ENCODE assay signal across 8 cellular contexts in the genomic region with DNA sequence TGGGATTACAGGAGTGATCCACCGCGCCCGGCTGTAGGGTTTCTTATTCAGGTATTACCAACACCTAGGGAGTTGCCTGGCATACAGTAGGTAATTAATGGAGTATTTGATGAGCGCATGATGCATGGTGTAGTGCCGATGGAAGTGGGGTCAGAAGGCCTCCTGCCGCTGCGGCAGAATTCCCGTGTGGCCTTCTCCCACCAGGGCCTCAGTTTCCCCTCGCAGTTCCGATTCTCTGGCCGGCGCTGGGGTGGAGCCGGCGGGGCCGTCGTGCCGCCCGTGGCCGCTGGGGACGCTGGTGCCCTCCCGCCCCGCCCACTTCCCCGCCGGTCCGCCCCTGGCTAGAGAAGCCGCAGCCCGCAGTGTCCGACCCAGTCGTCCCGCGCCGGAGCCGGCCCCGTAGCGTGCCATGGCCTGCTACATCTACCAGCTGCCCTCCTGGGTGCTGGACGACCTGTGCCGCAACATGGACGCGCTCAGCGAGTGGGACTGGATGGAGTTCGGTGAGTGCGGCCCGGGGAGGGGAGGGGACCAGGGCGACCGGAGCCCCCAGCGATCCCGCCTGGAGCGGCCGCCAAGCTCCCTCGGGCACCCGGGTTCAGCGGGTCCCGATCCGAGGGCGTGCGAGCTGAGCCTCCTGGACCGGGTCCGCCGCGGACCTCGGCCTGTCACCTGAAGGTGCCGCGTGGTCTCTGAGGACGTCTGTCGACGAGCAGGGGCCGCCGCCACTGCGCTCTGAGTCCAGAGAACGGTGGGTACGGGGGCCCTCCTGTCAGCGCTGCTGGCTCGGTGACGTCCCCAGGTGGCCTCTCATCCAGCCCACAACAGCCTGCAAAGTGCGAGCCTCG. TPM values are rescaled to one million over a fixed set of nuclear protein-coding genes. Genes with fewer than 3 reads are reported as not detected.
DNase-seq lines count a peak whose midpoint lies in the region; ATAC-seq and TF ChIP-seq lines count a peak whose summit lies in the region.

A gene with protein sequence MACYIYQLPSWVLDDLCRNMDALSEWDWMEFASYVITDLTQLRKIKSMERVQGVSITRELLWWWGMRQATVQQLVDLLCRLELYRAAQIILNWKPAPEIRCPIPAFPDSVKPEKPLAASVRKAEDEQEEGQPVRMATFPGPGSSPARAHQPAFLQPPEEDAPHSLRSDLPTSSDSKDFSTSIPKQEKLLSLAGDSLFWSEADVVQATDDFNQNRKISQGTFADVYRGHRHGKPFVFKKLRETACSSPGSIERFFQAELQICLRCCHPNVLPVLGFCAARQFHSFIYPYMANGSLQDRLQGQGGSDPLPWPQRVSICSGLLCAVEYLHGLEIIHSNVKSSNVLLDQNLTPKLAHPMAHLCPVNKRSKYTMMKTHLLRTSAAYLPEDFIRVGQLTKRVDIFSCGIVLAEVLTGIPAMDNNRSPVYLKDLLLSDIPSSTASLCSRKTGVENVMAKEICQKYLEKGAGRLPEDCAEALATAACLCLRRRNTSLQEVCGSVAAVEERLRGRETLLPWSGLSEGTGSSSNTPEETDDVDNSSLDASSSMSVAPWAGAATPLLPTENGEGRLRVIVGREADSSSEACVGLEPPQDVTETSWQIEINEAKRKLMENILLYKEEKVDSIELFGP (plus strand): TSS at position 374 of the 848 bp plus-strand sequence. CDS start 36 bp downstream, at position 410.

- intact Hi-C loops in psoas muscle (cut with DNase I) (loop anchor here (5.0 kb wide), 2 partner anchors 58 to 63 kb away; no protein-coding TSS in a partner anchor), uterus (cut with DNase I; ENCODE audit: low total_unique reads) (loop anchor here (10.0 kb wide), 1 partner anchor 50 kb away; no protein-coding TSS in a partner anchor)

- H3K27me3 ChIP-seq in right atrium auricular region (no peaks in the 10 kb centered on the region), psoas muscle (ENCODE audit: insufficient read depth in 3 of 3, low read length in 2 of 3) (no peaks in the 10 kb centered on the region), uterus (no peaks in the 10 kb centered on the region)

- H3K27ac ChIP-seq in angular gyrus (ENCODE audit: low read depth, low read length), result peak within 1 kb of the TSS; percentile 80
- peak within 1 kb of the TSS; percentile 72 to 82 for H3K27ac ChIP-seq in right atrium auricular region
- peak within 1 kb of the TSS; percentile 83 for H3K27ac ChIP-seq in psoas muscle
- H3K27ac ChIP-seq in uterus, result peak within 1 kb of the TSS; percentile 64 to 77

- H3K4me1 ChIP-seq in right atrium auricular region (peaks cover 0 to 4% of the 10 kb centered on the region in 2 donors), psoas muscle (no peaks in the 10 kb centered on the region), uterus (no peaks in the 10 kb centered on the region)

- DNase-seq in Ammon's horn (ENCODE audit: low spot score) (peak; percentile 79), SW480 (ENCODE audit: low spot score) (peak; percentile 21), right atrium auricular region (ENCODE audit: low spot score) (peak; percentile 74), psoas muscle (peak; percentile 76 to 89), uterus (peak; percentile 71 to 73)

- peak; percentile 96 to 98 for TF ChIP-seq CTCF in right atrium auricular region (IDR thresholded peaks at IDR 0.05)
- TF ChIP-seq CTCF in psoas muscle (IDR thresholded peaks at IDR 0.05), result peak; percentile 96
- peak; percentile 74 to 100 (median 82) for TF ChIP-seq CTCF in uterus (IDR thresholded peaks at IDR 0.05)

- H3K36me3 ChIP-seq in right atrium auricular region (no peaks in the 10 kb centered on the region), psoas muscle (ENCODE audit: insufficient read depth in 1 of 2, low read depth in 1 of 2) (peaks cover 0 to 20% of the 10 kb centered on the region in 2 donors), uterus (no peaks in the 10 kb centered on the region)

- H3K4me3 ChIP-seq in right atrium auricular region (peak within 1 kb of the TSS; percentile 70 to 79), psoas muscle (peak within 1 kb of the TSS; percentile 91), uterus (peak within 1 kb of the TSS; percentile 56 to 80)

- ATAC-seq in GM19035 (IDR thresholded peaks at IDR 0.05; ENCODE audit: unreplicated experiment), result peak; percentile 91
- peak; percentile 83 for ATAC-seq in HG03342 (IDR thresholded peaks at IDR 0.05; ENCODE audit: unreplicated experiment)
- ATAC-seq in psoas muscle, result peak; percentile 92 to 97 (median 96)

- WGBS in psoas muscle, 3 donors, result 3 to 5% (median 4%) methylated on average over 62 to 76 of the region's 76 CpGs

- peak; percentile 43 to 64 for TF ChIP-seq POLR2A in uterus (IDR thresholded peaks at IDR 0.05)

- H3K9me3 ChIP-seq in right atrium auricular region (peaks cover 0 to 7% of the 10 kb centered on the region in 2 donors), psoas muscle (no peaks in the 10 kb centered on the region), uterus (no peaks in the 10 kb centered on the region)

RNA-seq across cellular contexts. Expression of the gene that starts here (rescaled TPM):
- total RNA-seq in right atrium auricular region (1 to 10 TPM; 1.1 to 2.8 TPM), psoas muscle (10 to 100 TPM in 2 of 4 donors, 1 to 10 TPM in 2; 3.9 to 21.3 (median 12.8) TPM), uterus (1 to 10 TPM in 3 of 4 donors, under 1 TPM in 1; 0.29 to 8.7 (median 3.7) TPM)
- 10 to 100 TPM in 1 of 3 donors, 1 to 10 TPM in 2; 5.9 to 11.7 (median 9.1) TPM for polyA plus RNA-seq in psoas muscle

Comparison
In these comparisons a context has a peak if more than half of its experiments do, and no peak if none do; other contexts are left out.
1. Peak in every context shown above with its lines: DNase-seq, ATAC-seq, H3K4me3 ChIP-seq and H3K27ac ChIP-seq.
2. DNase-seq: peak in every context shown above with its lines; median percentile 82 in psoas muscle; 79 in Ammon's horn; 74 in right atrium auricular region; 72 in uterus; 21 in SW480.